ENCODE assay signal across 16 cellular contexts in the genomic region with DNA sequence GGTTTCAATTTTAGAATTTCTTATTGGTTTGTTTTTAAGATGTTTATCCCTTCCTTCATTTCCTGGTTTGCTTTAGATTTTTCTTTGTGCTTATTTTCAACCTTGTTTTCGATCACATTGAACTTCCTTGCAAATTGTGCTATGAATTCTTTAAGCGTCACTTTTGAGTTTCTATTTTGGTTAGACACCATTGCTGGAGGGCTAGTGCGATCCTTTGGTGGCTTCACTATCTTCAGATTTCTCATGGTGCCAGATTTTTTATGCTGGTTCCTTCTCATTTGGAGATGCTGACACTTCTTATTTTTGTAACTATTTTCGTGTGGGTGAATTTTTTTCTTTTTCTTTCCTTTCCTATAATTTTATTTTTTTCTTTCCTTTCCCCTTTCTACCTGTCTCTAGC.
DNase-seq lines count a peak whose midpoint lies in the region; ATAC-seq and TF ChIP-seq lines count a peak whose summit lies in the region.
"Had no signal": no experiment of that assay in that cellular context is flagged by ENCODE, and none has a peak within 500 bp of the region (broad histone marks: within the 10 kb centered on the region; RNA-seq: fewer than 3 reads in every experiment).

No MANE protein-coding gene starts in this region.

- H3K27ac ChIP-seq in MM.1S (ENCODE audit: low read length) (no peak overlapping the region), right lobe of liver (peak overlapping the region in 1 of 3 donors; percentile 1), SJCRH30 (no peak overlapping the region)
- H3K27ac ChIP-seq: BLaER1, GM23248, Peyer's patch, SK-N-MC had no signal

- TF ChIP-seq CTCF in MM.1S (IDR thresholded peaks at IDR 0.05; ENCODE audit: low read length), result no peak
- no peak for TF ChIP-seq CTCF in right lobe of liver (IDR thresholded peaks at IDR 0.05)

- no peaks in the 10 kb centered on the region for H3K9me3 ChIP-seq in MM.1S (replicated peaks; ENCODE audit: insufficient read depth, low read length)
- H3K9me3 ChIP-seq in right lobe of liver, result no peaks in the 10 kb centered on the region
- H3K9me3 ChIP-seq in SJCRH30 (replicated peaks), result no peaks in the 10 kb centered on the region
- H3K9me3 ChIP-seq: BLaER1, HAP-1, MG63, Peyer's patch had no signal

- peak overlapping the region; percentile 14 for H2AFZ ChIP-seq in MM.1S (ENCODE audit: low read length)

- peak overlapping the region; percentile 60 for H3K4me2 ChIP-seq in MM.1S (ENCODE audit: low read depth, low read length)
- H3K4me2 ChIP-seq: BLaER1 had no signal

- H4K20me1 ChIP-seq in MM.1S (ENCODE audit: insufficient read depth, low read length), result no peaks in the 10 kb centered on the region
- H4K20me1 ChIP-seq: BLaER1 had no signal

- WGBS in right lobe of liver (ENCODE audit: insufficient coverage, low coverage, low lambda C conversion rate, missing lambda C conversion rate), result 16% methylated on average over 4 of the region's 4 CpGs

- H3K4me3 ChIP-seq in MM.1S (ENCODE audit: low read length) (peak overlapping the region; percentile 42), right lobe of liver (peak overlapping the region in 2 of 3 donors; percentile 15 to 18), SJCRH30 (no peak overlapping the region)
- H3K4me3 ChIP-seq: BLaER1, GM23248, HAP-1, MG63, Peyer's patch, SK-N-MC had no signal

- DNase-seq in MM.1S, result no peak
- DNase-seq in right lobe of liver, result no peak
- DNase-seq in H4 (ENCODE audit: low spot score), result no peak
- no peak for DNase-seq in SJCRH30
- no peak for DNase-seq in NCI-H774 (lab: John Stamatoyannopoulos, UW)
- DNase-seq: GF-D8, NCI-H2227 treated with DMSO at 0.1 percent for 48 hours, SHP77 treated with DMSO at 0.1 percent for 48 hours had no signal

- intact Hi-C loops in right lobe of liver (cut with DNase I), result no loop called here

- no peaks in the 10 kb centered on the region for H3K27me3 ChIP-seq in MM.1S (replicated peaks; ENCODE audit: insufficient read depth, low read length)
- no peaks in the 10 kb centered on the region for H3K27me3 ChIP-seq in right lobe of liver
- no peaks in the 10 kb centered on the region for H3K27me3 ChIP-seq in SJCRH30
- H3K27me3 ChIP-seq: MG63, Peyer's patch had no signal

- no peak for TF ChIP-seq POLR2A in right lobe of liver (IDR thresholded peaks at IDR 0.05)

- H3K4me1 ChIP-seq in MM.1S (ENCODE audit: low read length) (no peaks in the 10 kb centered on the region), right lobe of liver (no peaks in the 10 kb centered on the region), SJCRH30 (peaks cover 2% of the 10 kb centered on the region)
- H3K4me1 ChIP-seq: BLaER1, Peyer's patch had no signal

- ATAC-seq in GM18498 (IDR thresholded peaks at IDR 0.05; ENCODE audit: unreplicated experiment) (peak; percentile 8), GM18867 (IDR thresholded peaks at IDR 0.05; ENCODE audit: unreplicated experiment) (peak; percentile 7), right lobe of liver (peak; percentile 11 to 70 (median 50))

- no peaks in the 10 kb centered on the region for H3F3A ChIP-seq in MM.1S (ENCODE audit: insufficient read depth, low read length)

- H3K79me2 ChIP-seq in MM.1S (ENCODE audit: low read length), result no peaks in the 10 kb centered on the region

- H3K9me2 ChIP-seq in MM.1S (replicated peaks; ENCODE audit: insufficient read depth, low read length), result no peaks in the 10 kb centered on the region

- H3K9ac ChIP-seq in MM.1S (ENCODE audit: low read length), result no peak overlapping the region
- H3K9ac ChIP-seq: BLaER1, GM23248 had no signal

- H3K36me3 ChIP-seq in MM.1S (replicated peaks; ENCODE audit: insufficient read depth, low read length) (no peaks in the 10 kb centered on the region), right lobe of liver (no peaks in the 10 kb centered on the region), SJCRH30 (no peaks in the 10 kb centered on the region)
- H3K36me3 ChIP-seq: BLaER1, HAP-1, MG63, Peyer's patch had no signal
